24 cellular contexts compared by ENCODE assay signal in genomic region chr5:102418531-102418930, GRCh38.
"Had no signal": no experiment of that assay in that cellular context is flagged by ENCODE, and none has a peak within 500 bp of the region (broad histone marks: within the 10 kb centered on the region; RNA-seq: fewer than 3 reads in every experiment).

No MANE protein-coding gene starts in this region.

- H3K9ac ChIP-seq: parathyroid adenoma had no signal

- H3K9me3 ChIP-seq: esophagus squamous epithelium, mucosa of descending colon, right atrium auricular region, testis, tibial artery had no signal

- ATAC-seq: effector memory CD8-positive, alpha-beta T cell; heart right ventricle; mucosa of descending colon; natural killer cell treated with Interleukin-12 subunit alpha and Interleukin-12 subunit beta and Interleukin-15 and Interleukin-18, amount 100 ng/mL, for 72 hours; sciatic nerve; stimulated activated memory B cell treated with anti-CD40 and anti-IgM and Interleukin-4, amounts not matched to agents 10 μg/mL and 1 μg/mL and 100 μg/mL, for 72 hours; stimulated activated naive CD8-positive, alpha-beta T cell treated with anti-CD3 and anti-CD28 coated beads, Interleukin-15, Interleukin-2, amounts not matched to agents 100 U/mL and 50 U/mL, for 24 hours had no signal

- H3K27ac ChIP-seq: esophagus squamous epithelium, heart right ventricle, parathyroid adenoma, right atrium auricular region, testis, tibial artery had no signal

- DNase-seq: cortex of kidney; effector memory CD8-positive, alpha-beta T cell; erythroblast; esophagus squamous epithelium; foreskin melanocyte; glutamatergic neuron; heart right ventricle; hippocampal formation; mucosa of descending colon; naive B cell; stimulated activated CD4-positive, alpha-beta T cell treated with anti-CD3 and anti-CD28 coated beads, Interleukin-12 subunit alpha, Interleukin-12 subunit beta, amount 100 ng/mL, for 4 hours; stimulated activated CD4-positive, alpha-beta T cell treated with anti-CD3 and anti-CD28 coated beads, Interleukin-2, amount 100 ng/mL, for 24 hours; stimulated activated CD4-positive, alpha-beta T cell treated with anti-CD3 and anti-CD28 coated beads, Interleukin-4, amount 100 ng/mL, for 24 hours; stimulated activated naive CD8-positive, alpha-beta T cell treated with anti-CD3 and anti-CD28 coated beads, Interleukin-15, Interleukin-2, amounts not matched to agents 100 U/mL and 50 U/mL, for 24 hours; substantia nigra; testis; tibial artery had no signal

- H3K4me2 ChIP-seq: smooth muscle cell had no signal

- H3K4me1 ChIP-seq: esophagus squamous epithelium, heart right ventricle, parathyroid adenoma, right atrium auricular region, testis, tibial artery had no signal

- H2AFZ ChIP-seq: parathyroid adenoma had no signal

- H3K4me3 ChIP-seq: esophagus squamous epithelium, heart right ventricle, lung, mucosa of descending colon, right atrium auricular region, smooth muscle cell, testis, tibial artery had no signal

- H3K27me3 ChIP-seq: esophagus squamous epithelium, heart right ventricle, right atrium auricular region, testis, tibial artery had no signal

- H3K79me2 ChIP-seq: parathyroid adenoma had no signal

- H3K36me3 ChIP-seq: esophagus squamous epithelium, heart right ventricle, right atrium auricular region, tibial artery had no signal
